ENCODE assay signal across 7 cellular contexts in genomic region chr5:74903165-74903787, GRCh38. TPM values are rescaled to one million over a fixed set of nuclear protein-coding genes. Genes with fewer than 3 reads are reported as not detected.
DNase-seq lines count a peak whose midpoint lies in the region; ATAC-seq, FAIRE-seq and TF ChIP-seq lines count a peak whose summit lies in the region.

No MANE protein-coding gene starts in this region.

- no peak overlapping the region for H3K4me3 Mint-ChIP-seq in activated T-helper 17 cell treated with anti-CD3 and anti-CD28 coated beads, Interleukin-2, amount 50 U/mL, for 72 hours

- H3K36me3 ChIP-seq in iPS DF 6.9 (ENCODE audit: control insufficient read depth, insufficient read depth, low read length) (no peaks in the 10 kb centered on the region), thyroid gland (no peaks in the 10 kb centered on the region)

- no peaks in the 10 kb centered on the region for H3K9me3 Mint-ChIP-seq in activated T-helper 17 cell treated with anti-CD3 and anti-CD28 coated beads, Interleukin-2, amount 50 U/mL, for 72 hours

- no peaks in the 10 kb centered on the region for H3K27me3 ChIP-seq in iPS DF 6.9 (ENCODE audit: control insufficient read depth, insufficient read depth, low read length)
- H3K27me3 ChIP-seq in thyroid gland = no peaks in the 10 kb centered on the region

- no peaks in the 10 kb centered on the region for H3K9me3 ChIP-seq in iPS DF 6.9 (ENCODE audit: control insufficient read depth, insufficient read depth, low read length)
- H3K9me3 ChIP-seq in thyroid gland = no peaks in the 10 kb centered on the region

- H3K27ac Mint-ChIP-seq in activated T-helper 17 cell treated with anti-CD3 and anti-CD28 coated beads, Interleukin-2, amount 50 U/mL, for 72 hours = no peak overlapping the region

- peak in 5 of 6 experiments; percentile 21 to 73 (median 65) for TF ChIP-seq CTCF in thyroid gland (IDR thresholded peaks at IDR 0.05)

- no peaks in the 10 kb centered on the region for H3K4me1 Mint-ChIP-seq in activated T-helper 17 cell treated with anti-CD3 and anti-CD28 coated beads, Interleukin-2, amount 50 U/mL, for 72 hours

- no peak overlapping the region for H3K4me3 ChIP-seq in iPS DF 6.9 (ENCODE audit: low read length)
- no peak overlapping the region for H3K4me3 ChIP-seq in thyroid gland (replicated peaks in 1 of 3)

- no peaks in the 10 kb centered on the region for H3K27me3 Mint-ChIP-seq in activated T-helper 17 cell treated with anti-CD3 and anti-CD28 coated beads, Interleukin-2, amount 50 U/mL, for 72 hours

- intact Hi-C loops in thyroid gland (cut with DNase I) = loop anchor here (10.0 kb wide), 1 partner anchor 218 kb away; the partner anchor contains the start of gene HEXB

- in situ Hi-C loops in KBM-7 (cut with MboI; ENCODE audit: low pct_unique_long_range_greater_than_20kb, low sequenced_read_pairs) = loop anchor here (25.0 kb wide), 1 partner anchor 241 kb away; no protein-coding TSS in a partner anchor

- peak; percentile 45 for FAIRE-seq in G401.6 (lab: Jason Lieb, UNC)

- H3K27ac ChIP-seq in iPS DF 6.9 (ENCODE audit: low read length) (no peak overlapping the region), thyroid gland (no peak overlapping the region)

- WGBS in iPS DF 6.9 (ENCODE audit: insufficient coverage, insufficient read length) = no CpG with 5 or more reads among the region's 4 CpGs
- WGBS in thyroid gland, 2 donors = 23 to 32% methylated on average over 4 of the region's 4 CpGs

- ATAC-seq in activated T-helper 17 cell treated with anti-CD3 and anti-CD28 coated beads, Interleukin-2, amount 50 U/mL, for 72 hours (replicated peaks) = peak; percentile 57

- peak; percentile 35 for DNase-seq in KBM-7
- DNase-seq in iPS DF 6.9 (ENCODE audit: low read depth, low spot score) = peak; percentile 68
- DNase-seq in thyroid gland = peak; percentile 75 to 80
- DNase-seq in dedifferentiated amniotic fluid mesenchymal stem cell (ENCODE audit: extremely low spot score) = no peak
- DNase-seq in CD1c-positive myeloid dendritic cell (ENCODE audit: extremely low spot score) = no peak

- H3K4me1 ChIP-seq in iPS DF 6.9 (ENCODE audit: control insufficient read depth, insufficient read depth, low read length) (0 out of 2 replicates have a peak, but pooled peaks cover 1% of the 10 kb centered on the region), thyroid gland (no peaks in the 10 kb centered on the region)

- H3K36me3 Mint-ChIP-seq in activated T-helper 17 cell treated with anti-CD3 and anti-CD28 coated beads, Interleukin-2, amount 50 U/mL, for 72 hours (ENCODE audit: low read depth) = no peaks in the 10 kb centered on the region

- TF ChIP-seq POLR2A in thyroid gland (IDR thresholded peaks at IDR 0.05) = no peak

RNA-seq across cellular contexts. Expression of gene FAM169A, which starts 37.1 kb away (rescaled TPM):
- 10 to 100 TPM; 12.0 to 12.8 TPM for total RNA-seq in activated T-helper 17 cell treated with anti-CD3 and anti-CD28 coated beads, Interleukin-2, amount 50 U/mL, for 72 hours
- total RNA-seq in thyroid gland = 10 to 100 TPM; 12.9 to 45.0 (median 27.5) TPM

Comparison
In these comparisons a context has a peak if more than half of its experiments do, and no peak if none do; other contexts are left out.
1. DNase-seq: peak in KBM-7 (single experiment), iPS DF 6.9 (single experiment) and thyroid gland (2 of 2); none in dedifferentiated amniotic fluid mesenchymal stem cell (single experiment) and CD1c-positive myeloid dendritic cell (single experiment).